ENCODE assay signal across 1 cellular context in the genomic region with DNA sequence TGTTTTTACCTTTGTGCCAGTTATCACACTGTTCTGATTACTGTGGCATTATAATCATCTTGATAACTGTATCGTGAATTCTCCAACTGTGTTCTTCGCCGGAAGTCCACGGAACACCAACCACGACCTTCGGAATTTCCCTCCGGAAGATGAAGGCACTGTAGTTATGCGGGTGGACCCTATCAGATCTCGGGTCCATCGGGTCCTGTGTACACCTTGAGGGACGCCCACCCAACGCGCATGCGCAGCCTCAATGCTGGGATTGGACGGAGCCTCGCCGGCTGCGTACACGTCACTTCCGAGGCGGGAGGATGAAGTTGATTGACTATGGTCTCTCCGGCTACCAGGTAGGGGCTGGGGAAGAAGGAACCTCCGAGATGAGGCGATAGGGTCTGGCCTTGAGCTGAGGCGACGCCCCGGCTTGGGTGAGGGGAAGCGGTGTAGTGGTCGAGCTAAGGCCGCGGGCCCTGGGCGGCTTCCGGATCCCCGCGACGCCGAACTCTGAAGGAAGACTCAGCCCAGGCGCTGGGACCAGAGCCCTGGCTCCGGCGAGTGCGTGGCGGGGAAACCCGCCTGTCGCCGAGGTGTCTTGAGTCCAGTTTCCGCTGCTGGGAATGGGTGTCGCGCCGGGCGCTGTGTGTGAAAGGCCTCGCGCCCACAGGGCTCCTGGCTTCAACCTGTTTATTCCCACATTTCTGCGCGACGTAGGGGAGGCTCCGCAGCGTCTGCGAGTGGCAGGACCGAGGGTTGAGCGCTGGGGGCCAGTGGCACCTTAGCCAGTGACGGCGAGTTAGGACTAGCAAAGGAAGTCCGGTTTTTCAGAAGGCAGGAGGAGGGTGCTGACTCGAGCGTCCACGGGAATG.
A peak's percentile ranks its signal among the peaks of the same experiment; 100 is the strongest.
TF ChIP-seq lines count a peak whose summit lies in the region.

A gene with protein sequence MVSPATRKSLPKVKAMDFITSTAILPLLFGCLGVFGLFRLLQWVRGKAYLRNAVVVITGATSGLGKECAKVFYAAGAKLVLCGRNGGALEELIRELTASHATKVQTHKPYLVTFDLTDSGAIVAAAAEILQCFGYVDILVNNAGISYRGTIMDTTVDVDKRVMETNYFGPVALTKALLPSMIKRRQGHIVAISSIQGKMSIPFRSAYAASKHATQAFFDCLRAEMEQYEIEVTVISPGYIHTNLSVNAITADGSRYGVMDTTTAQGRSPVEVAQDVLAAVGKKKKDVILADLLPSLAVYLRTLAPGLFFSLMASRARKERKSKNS (plus strand): TSS at position 320 of the 863 bp plus-strand sequence. CDS start 8 bp downstream, at position 328.

TF ChIP-seq in HepG2, 621 proteins besides CTCF, POLR2A, EP300 and RAD21 (continued from another document and continues in another):
- TF ChIP-seq, protein P1, sequence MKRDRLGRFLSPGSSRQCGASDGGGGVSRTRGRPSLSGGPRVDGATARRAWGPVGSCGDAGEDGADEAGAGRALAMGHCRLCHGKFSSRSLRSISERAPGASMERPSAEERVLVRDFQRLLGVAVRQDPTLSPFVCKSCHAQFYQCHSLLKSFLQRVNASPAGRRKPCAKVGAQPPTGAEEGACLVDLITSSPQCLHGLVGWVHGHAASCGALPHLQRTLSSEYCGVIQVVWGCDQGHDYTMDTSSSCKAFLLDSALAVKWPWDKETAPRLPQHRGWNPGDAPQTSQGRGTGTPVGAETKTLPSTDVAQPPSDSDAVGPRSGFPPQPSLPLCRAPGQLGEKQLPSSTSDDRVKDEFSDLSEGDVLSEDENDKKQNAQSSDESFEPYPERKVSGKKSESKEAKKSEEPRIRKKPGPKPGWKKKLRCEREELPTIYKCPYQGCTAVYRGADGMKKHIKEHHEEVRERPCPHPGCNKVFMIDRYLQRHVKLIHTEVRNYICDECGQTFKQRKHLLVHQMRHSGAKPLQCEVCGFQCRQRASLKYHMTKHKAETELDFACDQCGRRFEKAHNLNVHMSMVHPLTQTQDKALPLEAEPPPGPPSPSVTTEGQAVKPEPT (CRISPR knock-in tag; IDR thresholded peaks at IDR 0.05; ENCODE audit: low read depth), result 0 out of 2 replicates have a peak, but pooled peaks have one; percentile 42
- 0 out of 2 replicates have a peak, but pooled peaks have one; percentile 72 for TF ChIP-seq MEIS1 (CRISPR knock-in tag; IDR thresholded peaks at IDR 0.05; ENCODE audit: borderline replicate concordance)
- TF ChIP-seq SMARCE1 (IDR thresholded peaks at IDR 0.05; ENCODE audit: borderline replicate concordance), result no peak
- no peak for TF ChIP-seq SMYD3 (CRISPR knock-in tag; IDR thresholded peaks at IDR 0.05)
- TF ChIP-seq NR2C2 (CRISPR knock-in tag; IDR thresholded peaks at IDR 0.05; ENCODE audit: borderline replicate concordance), result peak; percentile 71; the same call in 1 of the 2 replicates
- peak; percentile 83 for TF ChIP-seq KDM5A (IDR thresholded peaks at IDR 0.05; ENCODE audit: borderline replicate concordance, low read length)
- TF ChIP-seq, protein P2, sequence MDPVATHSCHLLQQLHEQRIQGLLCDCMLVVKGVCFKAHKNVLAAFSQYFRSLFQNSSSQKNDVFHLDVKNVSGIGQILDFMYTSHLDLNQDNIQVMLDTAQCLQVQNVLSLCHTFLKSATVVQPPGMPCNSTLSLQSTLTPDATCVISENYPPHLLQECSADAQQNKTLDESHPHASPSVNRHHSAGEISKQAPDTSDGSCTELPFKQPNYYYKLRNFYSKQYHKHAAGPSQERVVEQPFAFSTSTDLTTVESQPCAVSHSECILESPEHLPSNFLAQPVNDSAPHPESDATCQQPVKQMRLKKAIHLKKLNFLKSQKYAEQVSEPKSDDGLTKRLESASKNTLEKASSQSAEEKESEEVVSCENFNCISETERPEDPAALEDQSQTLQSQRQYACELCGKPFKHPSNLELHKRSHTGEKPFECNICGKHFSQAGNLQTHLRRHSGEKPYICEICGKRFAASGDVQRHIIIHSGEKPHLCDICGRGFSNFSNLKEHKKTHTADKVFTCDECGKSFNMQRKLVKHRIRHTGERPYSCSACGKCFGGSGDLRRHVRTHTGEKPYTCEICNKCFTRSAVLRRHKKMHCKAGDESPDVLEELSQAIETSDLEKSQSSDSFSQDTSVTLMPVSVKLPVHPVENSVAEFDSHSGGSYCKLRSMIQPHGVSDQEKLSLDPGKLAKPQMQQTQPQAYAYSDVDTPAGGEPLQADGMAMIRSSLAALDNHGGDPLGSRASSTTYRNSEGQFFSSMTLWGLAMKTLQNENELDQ (CRISPR knock-in tag; IDR thresholded peaks at IDR 0.05; ENCODE audit: borderline replicate concordance), result no peak
- TF ChIP-seq ZBTB42 (CRISPR knock-in tag; IDR thresholded peaks at IDR 0.05), result 0 out of 2 replicates have a peak, but pooled peaks have one; percentile 4
- no peak for TF ChIP-seq NFIC (IDR thresholded peaks at IDR 0.05; ENCODE audit: low read length)
- TF ChIP-seq, protein P3, sequence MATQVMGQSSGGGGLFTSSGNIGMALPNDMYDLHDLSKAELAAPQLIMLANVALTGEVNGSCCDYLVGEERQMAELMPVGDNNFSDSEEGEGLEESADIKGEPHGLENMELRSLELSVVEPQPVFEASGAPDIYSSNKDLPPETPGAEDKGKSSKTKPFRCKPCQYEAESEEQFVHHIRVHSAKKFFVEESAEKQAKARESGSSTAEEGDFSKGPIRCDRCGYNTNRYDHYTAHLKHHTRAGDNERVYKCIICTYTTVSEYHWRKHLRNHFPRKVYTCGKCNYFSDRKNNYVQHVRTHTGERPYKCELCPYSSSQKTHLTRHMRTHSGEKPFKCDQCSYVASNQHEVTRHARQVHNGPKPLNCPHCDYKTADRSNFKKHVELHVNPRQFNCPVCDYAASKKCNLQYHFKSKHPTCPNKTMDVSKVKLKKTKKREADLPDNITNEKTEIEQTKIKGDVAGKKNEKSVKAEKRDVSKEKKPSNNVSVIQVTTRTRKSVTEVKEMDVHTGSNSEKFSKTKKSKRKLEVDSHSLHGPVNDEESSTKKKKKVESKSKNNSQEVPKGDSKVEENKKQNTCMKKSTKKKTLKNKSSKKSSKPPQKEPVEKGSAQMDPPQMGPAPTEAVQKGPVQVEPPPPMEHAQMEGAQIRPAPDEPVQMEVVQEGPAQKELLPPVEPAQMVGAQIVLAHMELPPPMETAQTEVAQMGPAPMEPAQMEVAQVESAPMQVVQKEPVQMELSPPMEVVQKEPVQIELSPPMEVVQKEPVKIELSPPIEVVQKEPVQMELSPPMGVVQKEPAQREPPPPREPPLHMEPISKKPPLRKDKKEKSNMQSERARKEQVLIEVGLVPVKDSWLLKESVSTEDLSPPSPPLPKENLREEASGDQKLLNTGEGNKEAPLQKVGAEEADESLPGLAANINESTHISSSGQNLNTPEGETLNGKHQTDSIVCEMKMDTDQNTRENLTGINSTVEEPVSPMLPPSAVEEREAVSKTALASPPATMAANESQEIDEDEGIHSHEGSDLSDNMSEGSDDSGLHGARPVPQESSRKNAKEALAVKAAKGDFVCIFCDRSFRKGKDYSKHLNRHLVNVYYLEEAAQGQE (IDR thresholded peaks at IDR 0.05; ENCODE audit: borderline replicate concordance in 1 of 2, low read depth in 1 of 2, low read length in 2 of 2), result no peak
- peak; percentile 47; the same call in 1 of the 2 replicates for TF ChIP-seq IRF2 (CRISPR knock-in tag; IDR thresholded peaks at IDR 0.05)
- peak; percentile 49; the same call in 1 of the 2 replicates for TF ChIP-seq HNRNPL (IDR thresholded peaks at IDR 0.05; ENCODE audit: low read depth, low read length)
- no peak for TF ChIP-seq ZNF761 (CRISPR knock-in tag; conservative IDR thresholded peaks at IDR 0.05)
- TF ChIP-seq, protein P4, sequence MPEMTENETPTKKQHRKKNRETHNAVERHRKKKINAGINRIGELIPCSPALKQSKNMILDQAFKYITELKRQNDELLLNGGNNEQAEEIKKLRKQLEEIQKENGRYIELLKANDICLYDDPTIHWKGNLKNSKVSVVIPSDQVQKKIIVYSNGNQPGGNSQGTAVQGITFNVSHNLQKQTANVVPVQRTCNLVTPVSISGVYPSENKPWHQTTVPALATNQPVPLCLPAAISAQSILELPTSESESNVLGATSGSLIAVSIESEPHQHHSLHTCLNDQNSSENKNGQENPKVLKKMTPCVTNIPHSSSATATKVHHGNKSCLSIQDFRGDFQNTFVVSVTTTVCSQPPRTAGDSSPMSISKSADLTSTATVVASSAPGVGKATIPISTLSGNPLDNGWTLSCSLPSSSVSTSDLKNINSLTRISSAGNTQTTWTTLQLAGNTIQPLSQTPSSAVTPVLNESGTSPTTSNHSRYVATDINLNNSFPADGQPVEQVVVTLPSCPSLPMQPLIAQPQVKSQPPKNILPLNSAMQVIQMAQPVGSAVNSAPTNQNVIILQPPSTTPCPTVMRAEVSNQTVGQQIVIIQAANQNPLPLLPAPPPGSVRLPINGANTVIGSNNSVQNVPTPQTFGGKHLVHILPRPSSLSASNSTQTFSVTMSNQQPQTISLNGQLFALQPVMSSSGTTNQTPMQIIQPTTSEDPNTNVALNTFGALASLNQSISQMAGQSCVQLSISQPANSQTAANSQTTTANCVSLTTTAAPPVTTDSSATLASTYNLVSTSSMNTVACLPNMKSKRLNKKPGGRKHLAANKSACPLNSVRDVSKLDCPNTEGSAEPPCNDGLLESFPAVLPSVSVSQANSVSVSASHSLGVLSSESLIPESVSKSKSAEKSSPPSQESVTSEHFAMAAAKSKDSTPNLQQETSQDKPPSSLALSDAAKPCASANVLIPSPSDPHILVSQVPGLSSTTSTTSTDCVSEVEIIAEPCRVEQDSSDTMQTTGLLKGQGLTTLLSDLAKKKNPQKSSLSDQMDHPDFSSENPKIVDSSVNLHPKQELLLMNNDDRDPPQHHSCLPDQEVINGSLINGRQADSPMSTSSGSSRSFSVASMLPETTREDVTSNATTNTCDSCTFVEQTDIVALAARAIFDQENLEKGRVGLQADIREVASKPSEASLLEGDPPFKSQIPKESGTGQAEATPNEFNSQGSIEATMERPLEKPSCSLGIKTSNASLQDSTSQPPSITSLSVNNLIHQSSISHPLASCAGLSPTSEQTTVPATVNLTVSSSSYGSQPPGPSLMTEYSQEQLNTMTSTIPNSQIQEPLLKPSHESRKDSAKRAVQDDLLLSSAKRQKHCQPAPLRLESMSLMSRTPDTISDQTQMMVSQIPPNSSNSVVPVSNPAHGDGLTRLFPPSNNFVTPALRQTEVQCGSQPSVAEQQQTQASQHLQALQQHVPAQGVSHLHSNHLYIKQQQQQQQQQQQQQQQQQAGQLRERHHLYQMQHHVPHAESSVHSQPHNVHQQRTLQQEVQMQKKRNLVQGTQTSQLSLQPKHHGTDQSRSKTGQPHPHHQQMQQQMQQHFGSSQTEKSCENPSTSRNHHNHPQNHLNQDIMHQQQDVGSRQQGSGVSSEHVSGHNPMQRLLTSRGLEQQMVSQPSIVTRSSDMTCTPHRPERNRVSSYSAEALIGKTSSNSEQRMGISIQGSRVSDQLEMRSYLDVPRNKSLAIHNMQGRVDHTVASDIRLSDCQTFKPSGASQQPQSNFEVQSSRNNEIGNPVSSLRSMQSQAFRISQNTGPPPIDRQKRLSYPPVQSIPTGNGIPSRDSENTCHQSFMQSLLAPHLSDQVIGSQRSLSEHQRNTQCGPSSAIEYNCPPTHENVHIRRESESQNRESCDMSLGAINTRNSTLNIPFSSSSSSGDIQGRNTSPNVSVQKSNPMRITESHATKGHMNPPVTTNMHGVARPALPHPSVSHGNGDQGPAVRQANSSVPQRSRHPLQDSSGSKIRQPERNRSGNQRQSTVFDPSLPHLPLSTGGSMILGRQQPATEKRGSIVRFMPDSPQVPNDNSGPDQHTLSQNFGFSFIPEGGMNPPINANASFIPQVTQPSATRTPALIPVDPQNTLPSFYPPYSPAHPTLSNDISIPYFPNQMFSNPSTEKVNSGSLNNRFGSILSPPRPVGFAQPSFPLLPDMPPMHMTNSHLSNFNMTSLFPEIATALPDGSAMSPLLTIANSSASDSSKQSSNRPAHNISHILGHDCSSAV (CRISPR knock-in tag; IDR thresholded peaks at IDR 0.05; ENCODE audit: borderline replicate concordance), result no peak
- TF ChIP-seq ZNF160 (CRISPR knock-in tag; IDR thresholded peaks at IDR 0.05), result no peak; the same call in 1 of the 2 replicates
- TF ChIP-seq ZNF460 (CRISPR knock-in tag; IDR thresholded peaks at IDR 0.05; ENCODE audit: borderline replicate concordance), result no peak
- TF ChIP-seq, protein P5, sequence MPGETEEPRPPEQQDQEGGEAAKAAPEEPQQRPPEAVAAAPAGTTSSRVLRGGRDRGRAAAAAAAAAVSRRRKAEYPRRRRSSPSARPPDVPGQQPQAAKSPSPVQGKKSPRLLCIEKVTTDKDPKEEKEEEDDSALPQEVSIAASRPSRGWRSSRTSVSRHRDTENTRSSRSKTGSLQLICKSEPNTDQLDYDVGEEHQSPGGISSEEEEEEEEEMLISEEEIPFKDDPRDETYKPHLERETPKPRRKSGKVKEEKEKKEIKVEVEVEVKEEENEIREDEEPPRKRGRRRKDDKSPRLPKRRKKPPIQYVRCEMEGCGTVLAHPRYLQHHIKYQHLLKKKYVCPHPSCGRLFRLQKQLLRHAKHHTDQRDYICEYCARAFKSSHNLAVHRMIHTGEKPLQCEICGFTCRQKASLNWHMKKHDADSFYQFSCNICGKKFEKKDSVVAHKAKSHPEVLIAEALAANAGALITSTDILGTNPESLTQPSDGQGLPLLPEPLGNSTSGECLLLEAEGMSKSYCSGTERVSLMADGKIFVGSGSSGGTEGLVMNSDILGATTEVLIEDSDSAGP (CRISPR knock-in tag; IDR thresholded peaks at IDR 0.05; ENCODE audit: borderline replicate concordance), result peak; percentile 82; the same call in 1 of the 2 replicates
- TF ChIP-seq RELA (CRISPR knock-in tag; IDR thresholded peaks at IDR 0.05), result no peak; the same call in 1 of the 2 replicates
- TF ChIP-seq ZZZ3 (CRISPR knock-in tag; IDR thresholded peaks at IDR 0.05; ENCODE audit: borderline replicate concordance), result no peak; the same call in 1 of the 2 replicates
- no peak for TF ChIP-seq SETDB1 (CRISPR knock-in tag; IDR thresholded peaks at IDR 0.05; ENCODE audit: borderline replicate concordance)
- TF ChIP-seq ZNF839 (CRISPR knock-in tag; IDR thresholded peaks at IDR 0.05; ENCODE audit: borderline replicate concordance), result no peak
- TF ChIP-seq, protein P6, sequence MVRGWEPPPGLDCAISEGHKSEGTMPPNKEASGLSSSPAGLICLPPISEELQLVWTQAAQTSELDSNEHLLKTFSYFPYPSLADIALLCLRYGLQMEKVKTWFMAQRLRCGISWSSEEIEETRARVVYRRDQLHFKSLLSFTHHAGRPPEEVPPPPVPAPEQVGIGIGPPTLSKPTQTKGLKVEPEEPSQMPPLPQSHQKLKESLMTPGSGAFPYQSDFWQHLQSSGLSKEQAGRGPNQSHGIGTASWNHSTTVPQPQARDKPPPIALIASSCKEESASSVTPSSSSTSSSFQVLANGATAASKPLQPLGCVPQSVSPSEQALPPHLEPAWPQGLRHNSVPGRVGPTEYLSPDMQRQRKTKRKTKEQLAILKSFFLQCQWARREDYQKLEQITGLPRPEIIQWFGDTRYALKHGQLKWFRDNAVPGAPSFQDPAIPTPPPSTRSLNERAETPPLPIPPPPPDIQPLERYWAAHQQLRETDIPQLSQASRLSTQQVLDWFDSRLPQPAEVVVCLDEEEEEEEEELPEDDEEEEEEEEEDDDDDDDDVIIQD (CRISPR knock-in tag; IDR thresholded peaks at IDR 0.05; ENCODE audit: low read depth), result peak; percentile 78; the same call in 1 of the 2 replicates
- TF ChIP-seq, protein P7, sequence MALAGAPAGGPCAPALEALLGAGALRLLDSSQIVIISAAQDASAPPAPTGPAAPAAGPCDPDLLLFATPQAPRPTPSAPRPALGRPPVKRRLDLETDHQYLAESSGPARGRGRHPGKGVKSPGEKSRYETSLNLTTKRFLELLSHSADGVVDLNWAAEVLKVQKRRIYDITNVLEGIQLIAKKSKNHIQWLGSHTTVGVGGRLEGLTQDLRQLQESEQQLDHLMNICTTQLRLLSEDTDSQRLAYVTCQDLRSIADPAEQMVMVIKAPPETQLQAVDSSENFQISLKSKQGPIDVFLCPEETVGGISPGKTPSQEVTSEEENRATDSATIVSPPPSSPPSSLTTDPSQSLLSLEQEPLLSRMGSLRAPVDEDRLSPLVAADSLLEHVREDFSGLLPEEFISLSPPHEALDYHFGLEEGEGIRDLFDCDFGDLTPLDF (CRISPR knock-in tag; IDR thresholded peaks at IDR 0.05), result no peak
- TF ChIP-seq ZNF556 (CRISPR knock-in tag; IDR thresholded peaks at IDR 0.05; ENCODE audit: borderline replicate concordance), result no peak; the same call in 1 of the 2 replicates
- TF ChIP-seq ZSCAN30 (CRISPR knock-in tag; IDR thresholded peaks at IDR 0.05), result no peak
- TF ChIP-seq ZNF382 (CRISPR knock-in tag; IDR thresholded peaks at IDR 0.05; ENCODE audit: borderline replicate concordance), result no peak
- TF ChIP-seq ZNF616 (CRISPR knock-in tag; IDR thresholded peaks at IDR 0.05; ENCODE audit: low read depth), result no peak; the same call in 1 of the 2 replicates
